Comparison of ENCODE assay signal across 18 cellular contexts in the genomic region with DNA sequence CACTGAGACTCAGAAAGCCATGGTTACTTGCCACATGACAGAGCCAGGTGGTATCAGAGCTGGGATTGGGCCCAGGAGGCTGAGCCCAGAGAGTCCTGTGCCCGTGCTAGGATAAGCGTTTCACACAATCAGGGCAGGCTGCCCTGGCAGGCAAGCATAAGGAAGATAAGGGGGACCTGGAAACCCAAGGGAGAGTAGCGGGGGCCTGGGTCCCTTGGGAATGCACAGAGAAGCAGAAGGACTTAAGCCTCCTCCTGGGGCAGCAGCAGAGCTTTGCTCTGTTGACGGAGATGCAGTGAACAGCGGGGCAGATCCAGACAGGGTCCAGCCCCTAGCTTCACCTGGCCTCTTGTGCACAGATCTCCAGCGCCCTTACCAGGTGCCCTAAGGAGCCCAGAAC. TPM values are rescaled to one million over a fixed set of nuclear protein-coding genes. Genes with fewer than 3 reads are reported as not detected.
DNase-seq lines count a peak whose midpoint lies in the region; ATAC-seq, FAIRE-seq and TF ChIP-seq lines count a peak whose summit lies in the region.
"Had no signal": no experiment of that assay in that cellular context is flagged by ENCODE, and none has a peak within 500 bp of the region (broad histone marks: within the 10 kb centered on the region; RNA-seq: fewer than 3 reads in every experiment).

No MANE protein-coding gene starts in this region.

- TF ChIP-seq CTCF in A549 (IDR thresholded peaks at IDR 0.05) (no peak), RWPE2 (IDR thresholded peaks at IDR 0.05; ENCODE audit: poor library complexity, severe bottlenecking) (no peak), right lobe of liver (IDR thresholded peaks at IDR 0.05) (no peak)

- H3K4me1 ChIP-seq in A549 (peaks cover 42% of the 10 kb centered on the region; the same call in 2 of the 3 replicates), RWPE2 (ENCODE audit: insufficient read depth, poor library complexity, severe bottlenecking) (peaks cover 5% of the 10 kb centered on the region), right lobe of liver (peaks cover 0 to 36% (median 16%) of the 10 kb centered on the region in 4 donors)

- intact Hi-C loops in right lobe of liver (cut with DNase I) = no loop called here

- H3K27ac ChIP-seq in A549 (peak overlapping the region; percentile 42 to 55; a peak in 4 of 6 replicates), RWPE2 (ENCODE audit: poor library complexity, severe bottlenecking) (peak overlapping the region; percentile 2), right lobe of liver (peak overlapping the region in 2 of 3 donors; percentile 68 to 81)

- WGBS in A549 (ENCODE audit: missing lambda C conversion rate) = 91% methylated on average over 6 of the region's 6 CpGs
- WGBS in right lobe of liver (ENCODE audit: insufficient coverage, low coverage, low lambda C conversion rate, missing lambda C conversion rate) = 40% methylated on average over 3 of the region's 6 CpGs

- H3K27me3 ChIP-seq in RWPE2 (ENCODE audit: insufficient read depth, poor library complexity, severe bottlenecking) (no peaks in the 10 kb centered on the region), right lobe of liver (no peaks in the 10 kb centered on the region)

- TF ChIP-seq EP300 in A549 (IDR thresholded peaks at IDR 0.05) = no peak

- TF ChIP-seq POLR2A in A549 (IDR thresholded peaks at IDR 0.05; ENCODE audit: low read length) (no peak), right lobe of liver (IDR thresholded peaks at IDR 0.05) (no peak)

- no peaks in the 10 kb centered on the region for H3K9me3 ChIP-seq in A549
- no peaks in the 10 kb centered on the region for H3K9me3 ChIP-seq in RWPE2 (ENCODE audit: severe bottlenecking)
- no peaks in the 10 kb centered on the region for H3K9me3 ChIP-seq in right lobe of liver

- H3K4me2 ChIP-seq in A549 = peak overlapping the region; percentile 7; the same call in 1 of the 3 replicates

- no peak for FAIRE-seq in A549 (lab: Jason Lieb, UNC)
- FAIRE-seq: A204.1, GM19239 had no signal

- no peak overlapping the region for H3K4me3 ChIP-seq in A549
- no peak overlapping the region for H3K4me3 ChIP-seq in RWPE2 (ENCODE audit: severe bottlenecking)
- H3K4me3 ChIP-seq in right lobe of liver = no peak overlapping the region

- DNase-seq in NCI-H82 (lab: John Stamatoyannopoulos, UW) = peak; percentile 36
- no peak for DNase-seq in NCI-H82 treated with DMSO at 0.1 percent for 48 hours (lab: John Stamatoyannopoulos, UW; ENCODE audit: unreplicated experiment)
- DNase-seq in A549 (ENCODE audit: low read depth in 1 of 2, low spot score in 1 of 2) = no peak
- DNase-seq in RWPE2 (ENCODE audit: low spot score) = no peak
- DNase-seq in right lobe of liver = peak in 2 of 3 donors; percentile 59 to 71
- DNase-seq: H7, MV-4-11, NCI-H1417, NCI-H1930, NCI-H510A, NCI-H774, SHP77 had no signal

- ATAC-seq in A549 = peak in 1 of 2 experiments; percentile 23; a peak in 2 of 6 replicates
- ATAC-seq in RWPE2 (ENCODE audit: low read depth) = no peak
- peak; percentile 3 to 50 (median 32) for ATAC-seq in right lobe of liver
- ATAC-seq in HG03469 (IDR thresholded peaks at IDR 0.05; ENCODE audit: unreplicated experiment) = no peak
- ATAC-seq in GM18868 (IDR thresholded peaks at IDR 0.05; ENCODE audit: unreplicated experiment) = no peak
- ATAC-seq in HG03571 (IDR thresholded peaks at IDR 0.05; ENCODE audit: unreplicated experiment) = no peak
- ATAC-seq: SK-N-SH treated with all-trans-retinoic acid at 6 μM for 48 hours had no signal

- H3K36me3 ChIP-seq in RWPE2 (ENCODE audit: low read depth) = peaks cover 100% of the 10 kb centered on the region
- peaks cover 0 to 46% (median 24%) of the 10 kb centered on the region in 4 donors for H3K36me3 ChIP-seq in right lobe of liver

- TF ChIP-seq RAD21 in A549 (conservative IDR thresholded peaks at IDR 0.05 in 1 of 2, IDR thresholded peaks at IDR 0.05 in 1 of 2) = no peak

- CTCF ChIA-PET in A549 (lab: Yijun Ruan, JAX) = interaction anchor here (1.0 to 50.3 kb wide), 7 partner anchors 8 to 90 kb away, joined by 3 to 1229 read pairs (median 8); a partner anchor contains a TSS

- POLR2A ChIA-PET in A549 (lab: Yijun Ruan, JAX) = interaction anchor here (14.2 kb wide), 1 partner anchor 25 kb away, joined by 147 read pairs; no protein-coding TSS in a partner anchor

TF ChIP-seq in A549, 52 proteins besides CTCF, POLR2A, EP300 and RAD21:
- TF ChIP-seq JUN (IDR thresholded peaks at IDR 0.05) = 0 out of 5 replicates have a peak, but pooled peaks of 1 of the 2 experiments have one; percentile 29
- 0 out of 2 replicates have a peak, but pooled peaks have one; percentile 31 for TF ChIP-seq POLR2AphosphoS2 (conservative IDR thresholded peaks at IDR 0.05; ENCODE audit: low read length)
- no peak for TF ChIP-seq KDM5A (IDR thresholded peaks at IDR 0.05)

RNA-seq across cellular contexts. Expression of a gene that starts 8.7 kb away (rescaled TPM):
- polyA plus RNA-seq in A549 (2011; rRNA removed) = 210 and 269 TPM in 2 replicates
- 56.5 and 79.1 TPM in 2 replicates for polyA plus RNA-seq in A549 (2012; cell fraction: cytosol; rRNA removed)
- polyA plus RNA-seq in A549 (2012; cell fraction: nucleus; rRNA removed) = 68.7 and 90.7 TPM in 2 replicates
- polyA plus RNA-seq in A549 (2017; fragmentation: RNase III; extraction: RNeasy Plus Mini Kit Qiagen cat#74134 plus additional on column Dnase treatment) = 28.4 to 39.8 TPM (median 34.0 TPM) in 3 replicates
- polyA minus RNA-seq in A549 (2011; rRNA and poly(A)+ RNA removed) = 224 and 268 TPM in 2 replicates
- 100 to 1,000 TPM in 2 of 6 experiments, 10 to 100 TPM in 4; 15.1 to 139 (median 34.1) TPM for total RNA-seq in right lobe of liver

RNA-seq across cellular contexts. Expression of a gene that starts 18.9 kb away (rescaled TPM):
- polyA plus RNA-seq in A549 (2011; rRNA removed) = 222 and 239 TPM in 2 replicates
- polyA plus RNA-seq in A549 (2012; cell fraction: cytosol; rRNA removed) = 142 and 173 TPM in 2 replicates
- 254 and 311 TPM in 2 replicates for polyA plus RNA-seq in A549 (2012; cell fraction: nucleus; rRNA removed)
- 105 to 117 TPM (median 112 TPM) in 3 replicates for polyA plus RNA-seq in A549 (2017; fragmentation: RNase III; extraction: RNeasy Plus Mini Kit Qiagen cat#74134 plus additional on column Dnase treatment)
- 186 and 187 TPM in 2 replicates for polyA minus RNA-seq in A549 (2011; rRNA and poly(A)+ RNA removed)
- 100 to 1,000 TPM in 2 of 6 experiments, 10 to 100 TPM in 4; 63.1 to 113 (median 85.6) TPM for total RNA-seq in right lobe of liver

RNA-seq across cellular contexts. Expression of a gene that starts 42.3 kb away (rescaled TPM):
- polyA plus RNA-seq in A549 (2011; rRNA removed) = 40.5 and 47.5 TPM in 2 replicates
- polyA plus RNA-seq in A549 (2012; cell fraction: cytosol; rRNA removed) = 103 and 115 TPM in 2 replicates
- polyA plus RNA-seq in A549 (2012; cell fraction: nucleus; rRNA removed) = 84.2 and 135 TPM in 2 replicates
- polyA plus RNA-seq in A549 (2017; fragmentation: RNase III; extraction: RNeasy Plus Mini Kit Qiagen cat#74134 plus additional on column Dnase treatment) = 59.6 to 74.8 TPM (median 74.3 TPM) in 3 replicates
- 36.5 and 42.2 TPM in 2 replicates for polyA minus RNA-seq in A549 (2011; rRNA and poly(A)+ RNA removed)
- total RNA-seq in right lobe of liver = 1 to 10 TPM; 1.3 to 4.1 (median 1.9) TPM

Comparison
In these comparisons a context has a peak if more than half of its experiments do, and no peak if none do; other contexts are left out.
1. DNase-seq: peak in NCI-H82 (single experiment) and right lobe of liver (2 of 3); none in NCI-H82 treated with DMSO at 0.1 percent for 48 hours (single experiment), A549 (0 of 2) and RWPE2 (single experiment).
2. ATAC-seq: peak in right lobe of liver (4 of 4); none in RWPE2 (single experiment), HG03469 (single experiment), GM18868 (single experiment) and HG03571 (single experiment).
3. H3K27ac ChIP-seq: peak in every context shown above with its lines; median percentile 74 in right lobe of liver; 48 in A549; 2 in RWPE2.